In genomic region chr5:172556971-172557461, GRCh38 we compare ENCODE assay signal across 15 cellular contexts.
DNase-seq lines count a peak whose midpoint lies in the region; FAIRE-seq and TF ChIP-seq lines count a peak whose summit lies in the region.
"Had no signal": no experiment of that assay in that cellular context is flagged by ENCODE, and none has a peak within 500 bp of the region (broad histone marks: within the 10 kb centered on the region; RNA-seq: fewer than 3 reads in every experiment).

No MANE protein-coding gene starts in this region.

- no peak overlapping the region for H3K4me3 ChIP-seq in kidney (ENCODE audit: low read length in 2 of 2)
- no peak overlapping the region for H3K4me3 ChIP-seq in ovary
- H3K4me3 ChIP-seq: SK-N-MC had no signal

- H3K9me3 Mint-ChIP-seq in Calu3 (ENCODE audit: low read depth, unreplicated experiment): no peaks in the 10 kb centered on the region
- H3K9me3 Mint-ChIP-seq: central memory CD8-positive, alpha-beta T cell; memory B cell had no signal

- no peaks in the 10 kb centered on the region for H3K36me3 Mint-ChIP-seq in Calu3 (ENCODE audit: insufficient read depth, unreplicated experiment)
- H3K36me3 Mint-ChIP-seq: memory B cell had no signal

- H3K9me3 ChIP-seq in kidney (ENCODE audit: control insufficient read depth in 1 of 2, low read length in 2 of 2) (no peaks in the 10 kb centered on the region), ovary (no peaks in the 10 kb centered on the region)

- DNase-seq in ecto neural progenitor cell (ENCODE audit: low spot score): peak; percentile 58
- peak; percentile 92 for DNase-seq in kidney
- DNase-seq in ovary: peak; percentile 71 to 86 (median 84)
- peak; percentile 54 for DNase-seq in ureter (ENCODE audit: low spot score)
- no peak for DNase-seq in UCSD-AML1 (lab: John Stamatoyannopoulos, UW; ENCODE audit: unreplicated experiment)
- no peak for DNase-seq in activated CD8-positive, alpha-beta memory T cell treated with anti-CD3 and anti-CD28 coated beads for 24 hours
- DNase-seq in NCI-H2107 treated with DMSO at 0.1 percent for 48 hours (lab: John Stamatoyannopoulos, UW; ENCODE audit: unreplicated experiment): no peak
- DNase-seq in Calu3: no peak
- DNase-seq: activated gamma-delta T cell, NCI-H345 had no signal

- peaks cover 0 to 9% of the 10 kb centered on the region in 2 donors for H3K4me1 ChIP-seq in kidney (ENCODE audit: control insufficient read depth in 1 of 2, insufficient read depth in 1 of 2, low read depth in 1 of 2, low read length in 2 of 2)
- H3K4me1 ChIP-seq in ovary (ENCODE audit: insufficient read depth): peaks cover 27% of the 10 kb centered on the region

- FAIRE-seq in kidney (lab: Jason Lieb, UNC): no peak
- FAIRE-seq: TTC549 had no signal

- intact Hi-C loops in kidney (cut with DNase I): no loop called here
- intact Hi-C loops in ovary (cut with DNase I): loop anchor here in 2 of 4 donors (5.0 to 10.0 kb wide), 3 partner anchors 52 to 140 kb away; partner anchors contain the start of gene NEURL1B (in 1 of the 2)
- intact Hi-C loops in Calu3 (cut with micrococcal nuclease; ENCODE audit: unreplicated experiment): no loop called here

- TF ChIP-seq CTCF in kidney (IDR thresholded peaks at IDR 0.05; ENCODE audit: borderline replicate concordance, extremely low read depth, insufficient read depth): no peak
- TF ChIP-seq CTCF in ovary (IDR thresholded peaks at IDR 0.05): peak in 2 of 3 donors; percentile 31 to 34
- no peak for TF ChIP-seq CTCF in Calu3 (IDR thresholded peaks at IDR 0.05; ENCODE audit: unreplicated experiment)

- H3K27ac ChIP-seq in kidney (ENCODE audit: low read depth in 2 of 2, low read length in 2 of 2): peak overlapping the region in 1 of 2 donors; percentile 27
- H3K27ac ChIP-seq in ovary: peak overlapping the region in 1 of 2 donors; percentile 70
- H3K27ac ChIP-seq: C4-2B, SK-N-MC had no signal

- no TSS peak for BruUV-seq in Calu3 (replicated peaks; lab: Mats Ljungman, UMichigan)

- WGBS in ovary, 3 donors: 10 to 20% (median 11%) methylated on average over 12 of the region's 12 CpGs

- no peak overlapping the region for H3K4me3 Mint-ChIP-seq in Calu3 (ENCODE audit: low read depth, unreplicated experiment)
- H3K4me3 Mint-ChIP-seq: central memory CD8-positive, alpha-beta T cell; memory B cell had no signal

- H3K4me1 Mint-ChIP-seq in Calu3 (ENCODE audit: low read depth, unreplicated experiment): no peaks in the 10 kb centered on the region
- H3K4me1 Mint-ChIP-seq: central memory CD8-positive, alpha-beta T cell; memory B cell had no signal

- H3K27ac Mint-ChIP-seq in Calu3 (ENCODE audit: unreplicated experiment): no peak overlapping the region
- H3K27ac Mint-ChIP-seq: memory B cell had no signal

- TF ChIP-seq EP300 in ovary (IDR thresholded peaks at IDR 0.05): no peak

- CTCF ChIA-PET in Calu3 (lab: Charles Lee): interaction anchor here (0.5 to 1.6 kb wide), 3 partner anchors 12 to 137 kb away, joined by 3 to 4 read pairs (median 3); no protein-coding TSS in a partner anchor

- no peaks in the 10 kb centered on the region for H3K27me3 ChIP-seq in ovary

- H3K9ac ChIP-seq in kidney (ENCODE audit: low read length in 2 of 2): no peak overlapping the region

- H3K27me3 Mint-ChIP-seq in Calu3 (ENCODE audit: unreplicated experiment): peaks cover 100% of the 10 kb centered on the region

- TF ChIP-seq POLR2A in ovary (IDR thresholded peaks at IDR 0.05): no peak

- H3K36me3 ChIP-seq in kidney (ENCODE audit: control insufficient read depth in 1 of 2, insufficient read depth in 2 of 2, low read length in 2 of 2): no peaks in the 10 kb centered on the region
- H3K36me3 ChIP-seq in ovary: no peaks in the 10 kb centered on the region

Comparison
In these comparisons a context has a peak if more than half of its experiments do, and no peak if none do; other contexts are left out.
1. DNase-seq: peak in ecto neural progenitor cell (single experiment), kidney (single experiment), ovary (5 of 5) and ureter (single experiment); none in UCSD-AML1 (single experiment), activated CD8-positive, alpha-beta memory T cell treated with anti-CD3 and anti-CD28 coated beads for 24 hours (single experiment), NCI-H2107 treated with DMSO at 0.1 percent for 48 hours (single experiment) and Calu3 (single experiment).
2. CTCF ChIP-seq: peak in ovary (2 of 3); none in kidney (single experiment) and Calu3 (single experiment).